ENCODE assay signal across 8 cellular contexts in genomic region chr7:72925546-72926120, GRCh38. TPM values are rescaled to one million over a fixed set of nuclear protein-coding genes. Genes with fewer than 3 reads are reported as not detected.
DNase-seq lines count a peak whose midpoint lies in the region; ATAC-seq, FAIRE-seq and TF ChIP-seq lines count a peak whose summit lies in the region.

No MANE protein-coding gene starts in this region.

- peaks cover 4% of the 10 kb centered on the region; the same call in 1 of the 2 replicates for H4K20me1 ChIP-seq in SK-N-SH (ENCODE audit: insufficient read depth)
- 0 out of 2 replicates have a peak, but pooled peaks cover 4% of the 10 kb centered on the region for H4K20me1 ChIP-seq in OCI-LY3 (ENCODE audit: insufficient read depth, low read length)
- no peaks in the 10 kb centered on the region for H4K20me1 ChIP-seq in endothelial cell of umbilical vein (replicated peaks; ENCODE audit: control insufficient read depth, extremely low read depth, insufficient read depth, low read length)

- H3K4me1 ChIP-seq in SK-N-SH (ENCODE audit: control insufficient read depth in 1 of 2, insufficient read depth in 2 of 2, low read depth in 1 of 2, low read length in 1 of 2): peaks cover 4 to 13% of the 10 kb centered on the region in 2 experiments; a peak in 3 of 4 replicates
- H3K4me1 ChIP-seq in OCI-LY3 (ENCODE audit: low read length): peaks cover 6% of the 10 kb centered on the region
- peaks cover 12% of the 10 kb centered on the region for H3K4me1 ChIP-seq in endothelial cell of umbilical vein (ENCODE audit: control insufficient read depth, extremely low read depth, insufficient read depth, low read length)
- H3K4me1 ChIP-seq in neuron (ENCODE audit: insufficient read depth, low read length): peaks cover 8% of the 10 kb centered on the region

- no peak for TF ChIP-seq POLR2A in endothelial cell of umbilical vein (IDR thresholded peaks at IDR 0.05; ENCODE audit: low read depth, low read length)

- H2AFZ ChIP-seq in SK-N-SH (ENCODE audit: low read depth): no peak overlapping the region
- no peak overlapping the region for H2AFZ ChIP-seq in OCI-LY3 (ENCODE audit: low read depth, low read length)
- H2AFZ ChIP-seq in endothelial cell of umbilical vein (ENCODE audit: low read depth, low read length): peak overlapping the region; percentile 62
- no peak overlapping the region for H2AFZ ChIP-seq in neuron (ENCODE audit: low read depth, low read length)

- no peak for TF ChIP-seq RAD21 in SK-N-SH (IDR thresholded peaks at IDR 0.05; ENCODE audit: low read length)

- no peak for TF ChIP-seq CTCF in SK-N-SH (IDR thresholded peaks at IDR 0.05)
- TF ChIP-seq CTCF in OCI-LY3 (IDR thresholded peaks at IDR 0.05; ENCODE audit: low read depth, low read length): no peak
- no peak for TF ChIP-seq CTCF in endothelial cell of umbilical vein (IDR thresholded peaks at IDR 0.05; ENCODE audit: extremely low read depth in 1 of 2, insufficient read depth in 1 of 2, low read depth in 1 of 2, low read length in 2 of 2)

- H3K79me2 ChIP-seq in SK-N-SH (ENCODE audit: insufficient read depth) (peaks cover 85% of the 10 kb centered on the region), OCI-LY3 (ENCODE audit: low read length) (peaks cover 51% of the 10 kb centered on the region), endothelial cell of umbilical vein (ENCODE audit: control insufficient read depth, insufficient read depth, low read length) (peaks cover 45% of the 10 kb centered on the region)

- peaks cover 12% of the 10 kb centered on the region for H3F3A ChIP-seq in SK-N-SH (replicated peaks; ENCODE audit: insufficient read depth)

- no peak for FAIRE-seq in endothelial cell of umbilical vein (lab: Jason Lieb, UNC)

- peak overlapping the region; percentile 88 to 91; a peak in 3 of 4 replicates for H3K27ac ChIP-seq in SK-N-SH (ENCODE audit: low read depth in 2 of 2, low read length in 1 of 2)
- peak overlapping the region; percentile 76; the same call in 1 of the 2 replicates for H3K27ac ChIP-seq in OCI-LY3 (ENCODE audit: low read length)
- peak overlapping the region; percentile 98 for H3K27ac ChIP-seq in endothelial cell of umbilical vein (ENCODE audit: insufficient read depth, low read depth, low read length)

- 1% methylated on average over 12 of the region's 35 CpGs for WGBS in SK-N-SH (ENCODE audit: low lambda C conversion rate)

- no peaks in the 10 kb centered on the region for H3K9me2 ChIP-seq in SK-N-SH

- no peak for TF ChIP-seq EP300 in SK-N-SH (IDR thresholded peaks at IDR 0.05; ENCODE audit: borderline replicate concordance in 1 of 2, low read depth in 1 of 2, low read length in 1 of 2)

- no TSS peak for BruUV-seq in endothelial cell of umbilical vein (replicated peaks; lab: Mats Ljungman, UMichigan)

- dilution Hi-C loops in endothelial cell of umbilical vein (cut with MboI; ENCODE audit: extremely low pct_ligation_motif_present, low sequenced_read_pairs): no loop called here

- H3K9ac ChIP-seq in SK-N-SH (peak overlapping the region; percentile 97), OCI-LY3 (ENCODE audit: low read length) (peak overlapping the region; percentile 83), endothelial cell of umbilical vein (replicated peaks; ENCODE audit: extremely low read depth, insufficient read depth, low read length) (peak overlapping the region; percentile 100)

- H3K36me3 ChIP-seq in SK-N-SH (replicated peaks in 1 of 2; ENCODE audit: control insufficient read depth in 1 of 2, insufficient read depth in 2 of 2, low read length in 1 of 2) (peaks cover 37 to 46% of the 10 kb centered on the region in 2 experiments), OCI-LY3 (replicated peaks; ENCODE audit: low read depth, low read length) (peaks cover 9% of the 10 kb centered on the region), endothelial cell of umbilical vein (ENCODE audit: control insufficient read depth in 2 of 2, extremely low read depth in 1 of 2, insufficient read depth in 2 of 2, low read length in 2 of 2) (peaks cover 8 to 15% of the 10 kb centered on the region in 2 experiments), neuron (ENCODE audit: insufficient read depth, low read length) (peaks cover 45% of the 10 kb centered on the region)

- no peaks in the 10 kb centered on the region for H3K9me1 ChIP-seq in endothelial cell of umbilical vein (replicated peaks; ENCODE audit: control insufficient read depth, extremely low read depth, insufficient read depth, low read length)

- no peak for ATAC-seq in SK-N-SH treated with all-trans-retinoic acid at 6 μM for 48 hours
- ATAC-seq in GM21737 (IDR thresholded peaks at IDR 0.05; ENCODE audit: unreplicated experiment): no peak

- H3K4me3 ChIP-seq in SK-N-SH (ENCODE audit: low read depth in 2 of 2, low read length in 1 of 2): peak overlapping the region; percentile 88 to 96
- peak overlapping the region; percentile 95 for H3K4me3 ChIP-seq in OCI-LY3 (ENCODE audit: low read length)
- peak overlapping the region; percentile 95 to 100 (median 100) for H3K4me3 ChIP-seq in endothelial cell of umbilical vein (replicated peaks in 1 of 3; ENCODE audit: insufficient read depth in 1 of 3, low read depth in 1 of 3, low read length in 3 of 3)
- H3K4me3 ChIP-seq in neuron (ENCODE audit: low read length): peak overlapping the region; percentile 97

- intact Hi-C loops in endothelial cell of umbilical vein (cut with micrococcal nuclease): no loop called here

- CTCF ChIA-PET in SK-N-SH (lab: Yijun Ruan, JAX) (no interaction called here), endothelial cell of umbilical vein (lab: Charles Lee) (no interaction called here)

- peak overlapping the region; percentile 93 for H3K4me2 ChIP-seq in SK-N-SH
- H3K4me2 ChIP-seq in OCI-LY3 (ENCODE audit: low read length): peak overlapping the region; percentile 81
- peak overlapping the region; percentile 87 for H3K4me2 ChIP-seq in endothelial cell of umbilical vein (ENCODE audit: insufficient read depth, low read length)

- H3K27me3 ChIP-seq in SK-N-SH (ENCODE audit: insufficient read depth): no peaks in the 10 kb centered on the region
- no peaks in the 10 kb centered on the region for H3K27me3 ChIP-seq in OCI-LY3 (ENCODE audit: low read depth, low read length)
- H3K27me3 ChIP-seq in endothelial cell of umbilical vein (ENCODE audit: control insufficient read depth in 2 of 2, insufficient read depth in 2 of 2, low read length in 2 of 2): no peaks in the 10 kb centered on the region
- H3K27me3 ChIP-seq in neuron (ENCODE audit: insufficient read depth, low read length): no peaks in the 10 kb centered on the region

- POLR2A ChIA-PET in SK-N-SH (lab: Yijun Ruan, JAX): no interaction called here
- POLR2A ChIA-PET in endothelial cell of umbilical vein (lab: Charles Lee): no interaction called here

- H3K9me3 ChIP-seq in SK-N-SH: no peaks in the 10 kb centered on the region
- no peaks in the 10 kb centered on the region for H3K9me3 ChIP-seq in OCI-LY3 (ENCODE audit: insufficient read depth, low read length)
- H3K9me3 ChIP-seq in endothelial cell of umbilical vein (replicated peaks; ENCODE audit: control insufficient read depth, insufficient read depth, low read length): no peaks in the 10 kb centered on the region
- H3K9me3 ChIP-seq in neuron (ENCODE audit: low read length): no peaks in the 10 kb centered on the region

- DNase-seq in SK-N-SH (peak; percentile 64), endothelial cell of umbilical vein (ENCODE audit: low read depth, low spot score) (peak; percentile 24), AML-193 (lab: John Stamatoyannopoulos, UW) (no peak), NCI-H2196 (lab: John Stamatoyannopoulos, UW; ENCODE audit: unreplicated experiment) (no peak)

TF ChIP-seq in endothelial cell of umbilical vein, 7 proteins besides CTCF, POLR2A, EP300 and RAD21:
- no peak for TF ChIP-seq MYC (IDR thresholded peaks at IDR 0.05; ENCODE audit: low read depth, low read length)
- no peak for TF ChIP-seq FOS (IDR thresholded peaks at IDR 0.05; ENCODE audit: borderline replicate concordance, insufficient read depth, low read length)
- no peak for TF ChIP-seq EZH2 (IDR thresholded peaks at IDR 0.05; ENCODE audit: borderline replicate concordance, low read depth, low read length, severe bottlenecking)
- no peak for TF ChIP-seq MAX (IDR thresholded peaks at IDR 0.05; ENCODE audit: insufficient read depth, insufficient read length)
- TF ChIP-seq GATA2 (IDR thresholded peaks at IDR 0.05; ENCODE audit: insufficient read depth, insufficient read length, low read depth, low read length): no peak
- no peak for TF ChIP-seq POLR2AphosphoS5 (IDR thresholded peaks at IDR 0.05; ENCODE audit: insufficient read depth, low read depth, low read length)
- TF ChIP-seq JUN (IDR thresholded peaks at IDR 0.05; ENCODE audit: borderline replicate concordance, insufficient read depth, insufficient read length, low read depth): no peak
TF ChIP-seq in endothelial cell of umbilical vein: peak in this region for 0.

RNA-seq across cellular contexts. Expression of gene POM121, which starts 0.7 kb away (rescaled TPM):
- polyA plus RNA-seq in SK-N-SH (2012; rRNA removed) (8.3 and 14.0 TPM in 2 replicates), endothelial cell of umbilical vein (9.3 and 12.3 TPM in 2 replicates)
- 13.7 and 16.4 TPM in 2 replicates for polyA plus RNA-seq in SK-N-SH (2012; cell fraction: cytosol; rRNA removed)
- 36.6 and 39.8 TPM in 2 replicates for polyA plus RNA-seq in SK-N-SH (2012; cell fraction: nucleus; rRNA removed)
- total RNA-seq in endothelial cell of umbilical vein: 46.8 and 47.8 TPM in 2 replicates
- polyA plus RNA-seq in endothelial cell of umbilical vein (2011; cell fraction: cytosol; rRNA removed): 13.7 and 14.7 TPM in 2 replicates
- polyA plus RNA-seq in endothelial cell of umbilical vein (2011; cell fraction: nucleus; rRNA removed): 21.2 and 22.3 TPM in 2 replicates
- polyA plus RNA-seq in endothelial cell of umbilical vein (2012): 23.7 and 25.9 TPM in 2 replicates
- polyA minus RNA-seq in endothelial cell of umbilical vein: 14.0 and 17.1 TPM in 2 replicates
- 15.4 TPM for polyA minus RNA-seq in endothelial cell of umbilical vein (2011; cell fraction: cytosol; rRNA and poly(A)+ RNA removed)
- polyA minus RNA-seq in endothelial cell of umbilical vein (2011; cell fraction: nucleus; rRNA and poly(A)+ RNA removed): 14.7 and 14.9 TPM in 2 replicates

RNA-seq across cellular contexts. Expression of gene TRIM74, which starts 43.6 kb away (rescaled TPM):
- 0.21 and 0.26 TPM in 2 replicates for polyA plus RNA-seq in SK-N-SH (2012; rRNA removed)
- polyA plus RNA-seq in SK-N-SH (2012; cell fraction: cytosol; rRNA removed): 0.03 and 0.08 TPM in 2 replicates
- 4.2 and 6.3 TPM in 2 replicates for polyA plus RNA-seq in SK-N-SH (2012; cell fraction: nucleus; rRNA removed)
- total RNA-seq in endothelial cell of umbilical vein: 0.58 TPM in 1 of 2 replicates, not detected in the other
- polyA plus RNA-seq in endothelial cell of umbilical vein: 0.07 TPM in 1 of 2 replicates, not detected in the other
- polyA plus RNA-seq in endothelial cell of umbilical vein (2011; cell fraction: cytosol; rRNA removed): not detected in 2 replicates
- 0.34 and 0.38 TPM in 2 replicates for polyA plus RNA-seq in endothelial cell of umbilical vein (2011; cell fraction: nucleus; rRNA removed)
- 0.47 TPM in 1 of 2 replicates, not detected in the other for polyA plus RNA-seq in endothelial cell of umbilical vein (2012)
- not detected in 2 replicates for polyA minus RNA-seq in endothelial cell of umbilical vein
- not detected for polyA minus RNA-seq in endothelial cell of umbilical vein (2011; cell fraction: cytosol; rRNA and poly(A)+ RNA removed)
- not detected in 2 replicates for polyA minus RNA-seq in endothelial cell of umbilical vein (2011; cell fraction: nucleus; rRNA and poly(A)+ RNA removed)

Comparison
In these comparisons a context has a peak if more than half of its experiments do, and no peak if none do; other contexts are left out.
1. DNase-seq: peak in SK-N-SH (single experiment) and endothelial cell of umbilical vein (single experiment); none in AML-193 (0 of 2) and NCI-H2196 (single experiment).
2. Peak in every context shown above with its lines, with median percentiles within 50 percentile points of each other: H3K27ac ChIP-seq, H3K4me2 ChIP-seq, H3K4me3 ChIP-seq and H3K9ac ChIP-seq.